1 cellular context compared by ENCODE assay signal in the genomic region with DNA sequence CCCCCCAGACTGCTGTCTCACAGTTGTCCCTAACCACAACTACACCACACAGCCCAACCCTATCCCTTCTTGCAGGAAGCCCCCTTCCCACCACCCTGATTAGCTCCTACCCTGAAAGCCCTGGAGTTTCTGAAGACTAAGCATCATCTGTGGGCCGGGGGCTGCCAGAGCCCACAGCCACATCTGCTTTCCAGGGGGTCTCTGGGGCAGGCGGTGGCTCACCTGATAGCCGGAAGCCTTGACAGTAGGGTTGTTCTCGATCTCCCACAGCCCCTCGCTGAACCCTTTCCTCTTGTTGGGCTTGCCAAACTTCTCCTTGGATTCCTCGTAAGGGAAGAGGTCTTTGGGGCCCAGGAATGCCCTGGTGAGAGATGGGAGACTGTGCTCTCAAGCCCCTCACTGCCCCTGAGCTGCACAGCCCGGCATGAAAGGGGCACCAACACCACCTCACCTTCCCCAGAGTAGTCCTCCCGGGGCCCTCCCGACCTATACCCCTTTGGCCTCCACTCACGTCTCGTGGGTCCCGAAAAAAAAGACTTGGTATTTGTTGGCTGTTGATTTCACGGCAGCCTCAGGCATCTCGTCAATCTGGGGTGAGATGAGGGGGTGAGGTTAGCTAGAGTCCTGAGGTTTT.
TF ChIP-seq lines count a peak whose summit lies in the region.

No MANE protein-coding gene starts in this region.

TF ChIP-seq in K562, 482 proteins besides CTCF, POLR2A, EP300 and RAD21:
- no peak for TF ChIP-seq ZNF584 (CRISPR knock-in tag; IDR thresholded peaks at IDR 0.05; ENCODE audit: low read depth)
- no peak for TF ChIP-seq KAT7 (CRISPR knock-in tag; IDR thresholded peaks at IDR 0.05; ENCODE audit: borderline replicate concordance)
- TF ChIP-seq, protein P1, sequence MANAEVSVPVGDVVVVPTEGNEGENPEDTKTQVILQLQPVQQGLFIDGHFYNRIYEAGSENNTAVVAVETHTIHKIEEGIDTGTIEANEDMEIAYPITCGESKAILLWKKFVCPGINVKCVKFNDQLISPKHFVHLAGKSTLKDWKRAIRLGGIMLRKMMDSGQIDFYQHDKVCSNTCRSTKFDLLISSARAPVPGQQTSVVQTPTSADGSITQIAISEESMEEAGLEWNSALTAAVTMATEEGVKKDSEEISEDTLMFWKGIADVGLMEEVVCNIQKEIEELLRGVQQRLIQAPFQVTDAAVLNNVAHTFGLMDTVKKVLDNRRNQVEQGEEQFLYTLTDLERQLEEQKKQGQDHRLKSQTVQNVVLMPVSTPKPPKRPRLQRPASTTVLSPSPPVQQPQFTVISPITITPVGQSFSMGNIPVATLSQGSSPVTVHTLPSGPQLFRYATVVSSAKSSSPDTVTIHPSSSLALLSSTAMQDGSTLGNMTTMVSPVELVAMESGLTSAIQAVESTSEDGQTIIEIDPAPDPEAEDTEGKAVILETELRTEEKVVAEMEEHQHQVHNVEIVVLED (CRISPR knock-in tag; IDR thresholded peaks at IDR 0.05): no peak
